ENCODE assay signal across 7 cellular contexts in the genomic region with DNA sequence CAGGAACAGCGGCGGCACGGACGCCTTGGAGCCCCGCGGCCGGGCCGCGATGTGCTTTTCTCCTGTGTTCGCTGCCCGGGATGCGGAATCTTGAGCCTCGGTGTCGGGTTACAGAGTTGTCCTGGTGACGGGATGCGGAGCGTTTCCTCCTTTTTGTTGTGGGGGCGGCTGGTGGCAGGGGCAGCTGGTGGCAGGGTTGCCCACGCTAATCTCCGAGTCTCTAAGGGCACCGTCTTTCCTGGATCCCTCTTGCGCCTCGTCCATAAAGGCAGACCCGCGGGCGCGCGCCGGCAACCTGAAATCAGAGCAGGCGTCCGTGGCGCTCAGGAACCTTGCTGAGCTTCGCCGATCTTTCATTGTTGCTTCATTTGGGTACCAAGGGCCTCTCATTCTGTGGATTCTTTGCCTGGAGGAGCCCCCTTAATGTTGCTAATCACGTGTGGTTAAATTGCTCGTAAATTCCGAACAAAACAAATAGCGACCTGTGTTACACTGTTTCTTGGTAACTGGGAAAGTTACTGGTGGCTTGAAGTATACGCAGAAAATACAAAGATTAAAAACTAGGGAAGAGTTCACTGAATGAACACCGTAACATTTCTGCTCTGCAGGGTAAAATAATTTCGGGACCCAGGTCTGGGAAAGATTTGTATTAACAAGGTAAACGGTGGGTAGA. TPM values are rescaled to one million over a fixed set of nuclear protein-coding genes. Genes with fewer than 3 reads are reported as not detected.
DNase-seq lines count a peak whose midpoint lies in the region; ATAC-seq and TF ChIP-seq lines count a peak whose summit lies in the region.

No MANE protein-coding gene starts in this region.

- peak overlapping the region; percentile 94 for H3K4me2 ChIP-seq in PC-3 (ENCODE audit: low read length)
- H3K4me2 ChIP-seq in neuronal stem cell (ENCODE audit: insufficient read depth, low read length, poor library complexity, severe bottlenecking) = peak overlapping the region; percentile 60

- CTCF ChIA-PET in PC-3 (lab: Charles Lee) = interaction anchor here (3.3 kb wide), 1 partner anchor 213 kb away, joined by 45 read pairs; no protein-coding TSS in a partner anchor
- CTCF ChIA-PET in activated naive CD4-positive, alpha-beta T cell treated with anti-CD3 and anti-CD28 coated beads, Interleukin-2, amount 10 ng/mL, durations not matched to agents 7 days and 5 days (lab: Charles Lee) = interaction anchor here (1.0 to 1.2 kb wide), 2 partner anchors 213 to 248 kb away, joined by 3 read pairs; no protein-coding TSS in a partner anchor

- H3K18ac ChIP-seq in neuronal stem cell (ENCODE audit: low read length) = peak overlapping the region; percentile 99

- peak; percentile 1 for ATAC-seq in GM19025 (IDR thresholded peaks at IDR 0.05; ENCODE audit: low read depth, unreplicated experiment)
- ATAC-seq in PC-3 = peak; percentile 32

- TSS peak; percentile 61 for BruUV-seq in PC-3 (replicated peaks; lab: Mats Ljungman, UMichigan)

- intact Hi-C loops in PC-3 (cut with micrococcal nuclease) = loop anchor here (2.0 kb wide), 1 partner anchor 107 kb away; no protein-coding TSS in a partner anchor

- no peak for TF ChIP-seq CTCF in PC-3 (conservative IDR thresholded peaks at IDR 0.05; ENCODE audit: low read depth, low read length)

- H3K4me1 ChIP-seq in PC-3 (ENCODE audit: insufficient read depth, low read length) = peaks cover 22% of the 10 kb centered on the region
- H3K4me1 ChIP-seq in neuronal stem cell (ENCODE audit: control insufficient read depth in 2 of 2, insufficient read depth in 1 of 2, low read depth in 1 of 2, low read length in 2 of 2) = peaks cover 0 to 9% of the 10 kb centered on the region in 2 donors

- peaks cover 68% of the 10 kb centered on the region for H3K79me2 ChIP-seq in PC-3 (ENCODE audit: low read length)

- H3K14ac ChIP-seq in neuronal stem cell (ENCODE audit: low read length) = no peak overlapping the region

- peaks cover 4% of the 10 kb centered on the region for H3K79me1 ChIP-seq in neuronal stem cell (ENCODE audit: low read depth, low read length)

- POLR2A ChIA-PET in PC-3 (lab: Charles Lee; ENCODE audit: unreplicated experiment) = no interaction called here

- H3K4me1 Mint-ChIP-seq in activated naive CD4-positive, alpha-beta T cell treated with anti-CD3 and anti-CD28 coated beads, Interleukin-2, amount 10 ng/mL, durations not matched to agents 7 days and 5 days = peaks cover 14% of the 10 kb centered on the region

- no peak overlapping the region for H2BK12ac ChIP-seq in neuronal stem cell (ENCODE audit: low read length)

- no peaks in the 10 kb centered on the region for H3K9me3 Mint-ChIP-seq in activated naive CD4-positive, alpha-beta T cell treated with anti-CD3 and anti-CD28 coated beads, Interleukin-2, amount 10 ng/mL, durations not matched to agents 7 days and 5 days

- H3K36me3 Mint-ChIP-seq in activated naive CD4-positive, alpha-beta T cell treated with anti-CD3 and anti-CD28 coated beads, Interleukin-2, amount 10 ng/mL, durations not matched to agents 7 days and 5 days = no peaks in the 10 kb centered on the region

- no peak overlapping the region for H3K4ac ChIP-seq in neuronal stem cell (ENCODE audit: low read length)

- peak overlapping the region; percentile 81 for H2BK120ac ChIP-seq in neuronal stem cell (ENCODE audit: low read depth, low read length)

- H3K27ac Mint-ChIP-seq in activated naive CD4-positive, alpha-beta T cell treated with anti-CD3 and anti-CD28 coated beads, Interleukin-2, amount 10 ng/mL, durations not matched to agents 7 days and 5 days = peak overlapping the region; percentile 64

- no peak overlapping the region for H4K8ac ChIP-seq in neuronal stem cell (ENCODE audit: low read depth, low read length)

- peak overlapping the region; percentile 85 for H2BK15ac ChIP-seq in neuronal stem cell (ENCODE audit: low read length)

- peaks cover 14% of the 10 kb centered on the region for H4K20me1 ChIP-seq in PC-3 (ENCODE audit: low read length)

- H2AK5ac ChIP-seq in neuronal stem cell (ENCODE audit: low read depth, low read length) = peak overlapping the region; percentile 88

- H3K4me3 Mint-ChIP-seq in activated naive CD4-positive, alpha-beta T cell treated with anti-CD3 and anti-CD28 coated beads, Interleukin-2, amount 10 ng/mL, durations not matched to agents 7 days and 5 days = peak overlapping the region; percentile 88

- peak overlapping the region; percentile 79 for H3K4me3 ChIP-seq in PC-3 (ENCODE audit: low read length)
- H3K4me3 ChIP-seq in neuronal stem cell (ENCODE audit: low read length in 2 of 2) = peak overlapping the region; percentile 61 to 90

- no peaks in the 10 kb centered on the region for H3K9me2 ChIP-seq in PC-3 (replicated peaks; ENCODE audit: low read length)

- DNase-seq in HS-5 (ENCODE audit: low read depth) (peak; percentile 51), PC-3 (peak; percentile 67), germinal center (ENCODE audit: low spot score) (peak; percentile 23), neuronal stem cell (ENCODE audit: low spot score) (no peak), ureter (ENCODE audit: low spot score) (peak; percentile 63)
- peak; percentile 39 for DNase-seq in activated naive CD4-positive, alpha-beta T cell treated with anti-CD3 and anti-CD28 coated beads, Interleukin-2, amount 10 ng/mL, durations not matched to agents 7 days and 5 days

- H3K27ac ChIP-seq in PC-3 (ENCODE audit: low read length) (peak overlapping the region; percentile 55), neuronal stem cell (replicated peaks; ENCODE audit: low read length) (peak overlapping the region; percentile 99)

- peak overlapping the region; percentile 99 for H2BK5ac ChIP-seq in neuronal stem cell (ENCODE audit: low read length)

- H2AFZ ChIP-seq in PC-3 (ENCODE audit: low read length) (peak overlapping the region; percentile 77), neuronal stem cell (ENCODE audit: low read length) (peak overlapping the region; percentile 91)

- H3K36me3 ChIP-seq in PC-3 (ENCODE audit: low read depth, low read length) (peaks cover 14% of the 10 kb centered on the region), neuronal stem cell (replicated peaks in 1 of 2; ENCODE audit: control insufficient read depth in 2 of 2, insufficient read depth in 2 of 2, low read length in 2 of 2) (peaks cover 0 to 17% of the 10 kb centered on the region in 2 donors)

- peak overlapping the region; percentile 99 for H3K23ac ChIP-seq in neuronal stem cell (ENCODE audit: low read depth, low read length, poor library complexity)

- H4K91ac ChIP-seq in neuronal stem cell (ENCODE audit: low read depth, low read length, poor library complexity) = peak overlapping the region; percentile 89

- H3K27me3 ChIP-seq in PC-3 (ENCODE audit: low read length) (no peaks in the 10 kb centered on the region), neuronal stem cell (ENCODE audit: control insufficient read depth in 3 of 3, insufficient read depth in 3 of 3, low read depth in 1 of 3, low read length in 3 of 3) (no peaks in the 10 kb centered on the region)

- no peaks in the 10 kb centered on the region for H3F3A ChIP-seq in PC-3 (ENCODE audit: low read length, unreplicated experiment)

- H3K9ac ChIP-seq in PC-3 (ENCODE audit: low read length) (peak overlapping the region; percentile 94), neuronal stem cell (ENCODE audit: low read depth, low read length, poor library complexity) (peak overlapping the region; percentile 94)

- no peaks in the 10 kb centered on the region for H3K9me3 ChIP-seq in PC-3 (ENCODE audit: low read length)
- no peaks in the 10 kb centered on the region for H3K9me3 ChIP-seq in neuronal stem cell (replicated peaks in 1 of 2; ENCODE audit: control insufficient read depth in 2 of 2, insufficient read depth in 1 of 2, low read depth in 1 of 2, low read length in 2 of 2)

- no CpG with 5 or more reads among the region's 42 CpGs for WGBS in neuronal stem cell (ENCODE audit: extremely low coverage in 2 of 2, insufficient read length in 2 of 2, insufficient replicate concordance in 1 of 2), 2 donors

- peaks cover 45% of the 10 kb centered on the region for H3K27me3 Mint-ChIP-seq in activated naive CD4-positive, alpha-beta T cell treated with anti-CD3 and anti-CD28 coated beads, Interleukin-2, amount 10 ng/mL, durations not matched to agents 7 days and 5 days

RNA-seq across cellular contexts. Expression of a gene that starts 0.8 kb away (rescaled TPM):
- total RNA-seq in PC-3 (2014; rRNA removed) (213 and 284 TPM in 2 replicates), ureter (169 TPM)
- polyA plus RNA-seq in neuronal stem cell (2013, experiment 1 of 2) = 333 TPM
- 324 TPM for polyA plus RNA-seq in neuronal stem cell (2013, experiment 2 of 2)
